ENCODE assay signal across 13 cellular contexts in the genomic region with DNA sequence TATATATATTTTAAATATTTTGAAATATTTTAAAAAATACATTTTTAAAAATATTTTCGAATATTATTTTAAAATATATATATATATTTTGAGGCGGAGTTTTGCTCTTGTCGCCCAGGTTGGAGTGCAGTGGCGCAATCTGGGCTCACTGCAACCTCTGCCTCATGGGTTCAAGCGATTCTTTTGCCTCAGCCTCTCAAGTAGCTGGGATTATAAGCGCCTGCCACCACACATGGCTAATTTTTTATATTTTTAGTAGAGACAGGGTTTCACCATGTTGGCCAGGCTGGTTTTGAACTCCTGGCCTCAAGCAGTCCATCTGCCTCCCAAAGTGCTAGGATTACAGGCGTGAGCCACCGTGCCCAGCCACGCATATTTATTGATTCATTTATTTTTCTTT. TPM values are rescaled to one million over a fixed set of nuclear protein-coding genes. Genes with fewer than 3 reads are reported as not detected.
"Had no signal": no experiment of that assay in that cellular context is flagged by ENCODE, and none has a peak within 500 bp of the region (broad histone marks: within the 10 kb centered on the region; RNA-seq: fewer than 3 reads in every experiment).

No MANE protein-coding gene starts in this region.

RNA-seq across cellular contexts. Expression of a gene that starts 11.0 kb away (rescaled TPM):
- total RNA-seq: activated B cell treated with CpG ODN at 0.5 μM for 24 hours; activated CD4-positive, alpha-beta memory T cell treated with anti-CD3 and anti-CD28 coated beads for 36 hours; activated CD4-positive, alpha-beta T cell treated with anti-CD3 and anti-CD28 coated beads, Interleukin-2, amount 10 ng/mL, durations not matched to agents 24 days and 14 days; activated CD8-positive, alpha-beta memory T cell treated with anti-CD3 and anti-CD28 coated beads for 36 hours; activated CD8-positive, alpha-beta T cell treated with anti-CD3 and anti-CD28 coated beads for 36 hours; activated naive CD8-positive, alpha-beta T cell treated with anti-CD3 and anti-CD28 coated beads, Interleukin-2, amount 10 ng/mL, durations not matched to agents 7 days and 5 days; activated T-helper 2 cell treated with anti-CD3 and anti-CD28 coated beads, Interferon-gamma antibody, Interleukin-2, Interleukin-4, amounts not matched to agents 10 μg/mL and 5 μg/mL and 100 μg/mL, durations not matched to agents 14 hours and 24 hours and 36 hours; ascending aorta; cardiac muscle cell; T-helper 2 cell treated with Interferon-gamma antibody and Interleukin-4, amounts not matched to agents 100 ng/mL and 5 ng/mL, for 36 hours had no signal
- polyA plus RNA-seq: cardiac muscle cell had no signal

RNA-seq across cellular contexts. Expression of a gene that starts 54.6 kb away (rescaled TPM):
- total RNA-seq: activated B cell treated with CpG ODN at 0.5 μM for 24 hours; activated CD4-positive, alpha-beta T cell treated with anti-CD3 and anti-CD28 coated beads, Interleukin-2, amount 10 ng/mL, durations not matched to agents 24 days and 14 days; activated CD8-positive, alpha-beta memory T cell treated with anti-CD3 and anti-CD28 coated beads for 36 hours; activated CD8-positive, alpha-beta T cell treated with anti-CD3 and anti-CD28 coated beads for 36 hours; activated naive CD8-positive, alpha-beta T cell treated with anti-CD3 and anti-CD28 coated beads, Interleukin-2, amount 10 ng/mL, durations not matched to agents 7 days and 5 days; activated T-helper 2 cell treated with anti-CD3 and anti-CD28 coated beads, Interferon-gamma antibody, Interleukin-2, Interleukin-4, amounts not matched to agents 10 μg/mL and 5 μg/mL and 100 μg/mL, durations not matched to agents 14 hours and 24 hours and 36 hours; ascending aorta; bronchial epithelial cell; cardiac muscle cell; chondrocyte; T-helper 2 cell treated with Interferon-gamma antibody and Interleukin-4, amounts not matched to agents 100 ng/mL and 5 ng/mL, for 36 hours had no signal
- polyA plus RNA-seq: adipose tissue had no signal
